Comparison of ENCODE assay signal across 1 cellular context in the genomic region with DNA sequence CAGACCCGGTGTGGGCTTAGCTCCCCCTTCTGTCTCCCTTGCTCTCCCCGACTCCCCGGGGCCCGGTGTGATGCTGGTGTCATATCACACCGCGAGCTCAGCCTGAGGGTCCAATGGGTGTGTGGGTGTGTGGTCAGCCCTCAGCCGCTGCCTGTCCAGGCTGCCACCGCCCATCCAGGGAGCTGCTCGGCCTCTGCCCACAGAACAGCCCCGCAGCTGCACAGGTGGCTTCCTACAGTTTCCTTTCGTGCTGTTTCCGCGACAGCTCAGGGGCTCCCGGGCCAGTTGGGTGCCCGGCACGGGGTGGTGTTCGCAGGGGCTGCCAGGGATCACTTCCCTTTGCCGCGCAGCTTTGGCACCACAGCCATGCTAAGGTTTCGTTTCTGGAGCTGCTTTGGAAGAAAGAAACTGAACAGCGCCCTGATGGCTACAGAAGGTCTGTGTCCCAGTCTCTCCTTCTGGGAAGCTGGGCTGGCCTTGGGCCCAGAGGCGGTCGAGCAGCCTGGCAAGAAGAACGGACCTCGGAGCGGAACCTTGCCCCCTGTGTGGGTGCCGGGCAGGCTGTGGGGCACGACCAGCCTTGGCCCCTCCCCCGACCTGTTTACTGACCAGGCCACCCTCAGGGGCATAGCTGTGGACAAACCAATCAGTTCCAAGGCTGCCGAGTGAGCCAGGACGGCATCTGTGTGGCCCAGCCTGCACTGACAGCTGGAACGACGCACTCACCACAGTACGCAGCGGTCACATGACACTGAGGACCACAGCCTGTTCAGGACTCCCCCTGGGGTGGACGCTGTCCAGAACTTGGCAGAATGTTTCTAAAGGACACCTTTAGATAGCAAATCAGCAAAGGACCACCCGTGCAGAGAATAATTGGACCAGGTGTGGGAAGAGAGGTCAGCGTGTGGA.
TF ChIP-seq lines count a peak whose summit lies in the region.

No MANE protein-coding gene starts in this region.

TF ChIP-seq in HepG2, 621 proteins besides CTCF, POLR2A, EP300 and RAD21 (continues in another document):
- TF ChIP-seq, protein P1, sequence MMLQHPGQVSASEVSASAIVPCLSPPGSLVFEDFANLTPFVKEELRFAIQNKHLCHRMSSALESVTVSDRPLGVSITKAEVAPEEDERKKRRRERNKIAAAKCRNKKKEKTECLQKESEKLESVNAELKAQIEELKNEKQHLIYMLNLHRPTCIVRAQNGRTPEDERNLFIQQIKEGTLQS (CRISPR knock-in tag; IDR thresholded peaks at IDR 0.05) = no peak
- TF ChIP-seq FOXP4 (CRISPR knock-in tag; IDR thresholded peaks at IDR 0.05) (peak; percentile 54), STAG1 (CRISPR knock-in tag; IDR thresholded peaks at IDR 0.05) (peak; percentile 34; the same call in 1 of the 2 replicates), ZNF749 (CRISPR knock-in tag; IDR thresholded peaks at IDR 0.05; ENCODE audit: borderline replicate concordance) (no peak), TARDBP (CRISPR knock-in tag; IDR thresholded peaks at IDR 0.05) (no peak), IRF2 (CRISPR knock-in tag; IDR thresholded peaks at IDR 0.05) (peak; percentile 49), KAT2B (IDR thresholded peaks at IDR 0.05; ENCODE audit: borderline replicate concordance, low read depth, low read length) (no peak), ZXDC (CRISPR knock-in tag; IDR thresholded peaks at IDR 0.05) (no peak), CCDC6 (CRISPR knock-in tag; IDR thresholded peaks at IDR 0.05) (no peak), SOX13 (IDR thresholded peaks at IDR 0.05) (no peak), SOX13 (CRISPR knock-in tag; conservative IDR thresholded peaks at IDR 0.05 in 1 of 2, IDR thresholded peaks at IDR 0.05 in 1 of 2) (0 out of 4 replicates have a peak, but pooled peaks of 1 of the 2 experiments have one; percentile 7), ZKSCAN1 (IDR thresholded peaks at IDR 0.05; ENCODE audit: low read length) (no peak), FOXP1 (IDR thresholded peaks at IDR 0.05) (no peak), FOXP1 (CRISPR knock-in tag; IDR thresholded peaks at IDR 0.05) (peak; percentile 57; the same call in 1 of the 2 replicates), ZSCAN25 (CRISPR knock-in tag; IDR thresholded peaks at IDR 0.05) (peak; percentile 50; the same call in 1 of the 2 replicates), ATF4 (CRISPR knock-in tag; IDR thresholded peaks at IDR 0.05) (no peak), TRIM24 (CRISPR knock-in tag; IDR thresholded peaks at IDR 0.05) (no peak), ZFP90 (CRISPR knock-in tag; IDR thresholded peaks at IDR 0.05; ENCODE audit: borderline replicate concordance) (peak; percentile 85; the same call in 1 of the 2 replicates), ZNF276 (CRISPR knock-in tag; IDR thresholded peaks at IDR 0.05; ENCODE audit: low read depth) (no peak), RFX5 (IDR thresholded peaks at IDR 0.05; ENCODE audit: low read depth, low read length) (0 out of 2 replicates have a peak, but pooled peaks have one; percentile 25), NR2F6 (IDR thresholded peaks at IDR 0.05) (no peak), NR2F6 (CRISPR knock-in tag; IDR thresholded peaks at IDR 0.05) (peak; percentile 54; the same call in 1 of the 2 replicates), ZNF556 (CRISPR knock-in tag; IDR thresholded peaks at IDR 0.05; ENCODE audit: borderline replicate concordance) (no peak; the same call in 1 of the 2 replicates), HNRNPL (IDR thresholded peaks at IDR 0.05; ENCODE audit: low read depth, low read length) (peak; percentile 97), ZNF136 (CRISPR knock-in tag; IDR thresholded peaks at IDR 0.05; ENCODE audit: low read depth) (peak; percentile 33; the same call in 1 of the 2 replicates), ZNF713 (CRISPR knock-in tag; IDR thresholded peaks at IDR 0.05) (no peak), BCLAF1 (IDR thresholded peaks at IDR 0.05) (no peak), ZNF281 (CRISPR knock-in tag; IDR thresholded peaks at IDR 0.05; ENCODE audit: borderline replicate concordance) (peak; percentile 65), SOX5 (CRISPR knock-in tag; IDR thresholded peaks at IDR 0.05; ENCODE audit: borderline replicate concordance) (peak; percentile 6; the same call in 1 of the 2 replicates), USF2 (IDR thresholded peaks at IDR 0.05; ENCODE audit: low read depth, low read length) (peak; percentile 74), USF2 (CRISPR knock-in tag; IDR thresholded peaks at IDR 0.05; ENCODE audit: borderline replicate concordance) (peak; percentile 77; the same call in 1 of the 2 replicates), ZNF17 (CRISPR knock-in tag; IDR thresholded peaks at IDR 0.05) (no peak), ZNF160 (CRISPR knock-in tag; IDR thresholded peaks at IDR 0.05) (no peak), BRD4 (CRISPR knock-in tag; IDR thresholded peaks at IDR 0.05) (peak; percentile 31; the same call in 1 of the 2 replicates)
- TF ChIP-seq, protein P2, sequence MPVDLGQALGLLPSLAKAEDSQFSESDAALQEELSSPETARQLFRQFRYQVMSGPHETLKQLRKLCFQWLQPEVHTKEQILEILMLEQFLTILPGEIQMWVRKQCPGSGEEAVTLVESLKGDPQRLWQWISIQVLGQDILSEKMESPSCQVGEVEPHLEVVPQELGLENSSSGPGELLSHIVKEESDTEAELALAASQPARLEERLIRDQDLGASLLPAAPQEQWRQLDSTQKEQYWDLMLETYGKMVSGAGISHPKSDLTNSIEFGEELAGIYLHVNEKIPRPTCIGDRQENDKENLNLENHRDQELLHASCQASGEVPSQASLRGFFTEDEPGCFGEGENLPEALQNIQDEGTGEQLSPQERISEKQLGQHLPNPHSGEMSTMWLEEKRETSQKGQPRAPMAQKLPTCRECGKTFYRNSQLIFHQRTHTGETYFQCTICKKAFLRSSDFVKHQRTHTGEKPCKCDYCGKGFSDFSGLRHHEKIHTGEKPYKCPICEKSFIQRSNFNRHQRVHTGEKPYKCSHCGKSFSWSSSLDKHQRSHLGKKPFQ (CRISPR knock-in tag; IDR thresholded peaks at IDR 0.05; ENCODE audit: insufficient replicate concordance) = peak; percentile 86
- TF ChIP-seq, protein P3, sequence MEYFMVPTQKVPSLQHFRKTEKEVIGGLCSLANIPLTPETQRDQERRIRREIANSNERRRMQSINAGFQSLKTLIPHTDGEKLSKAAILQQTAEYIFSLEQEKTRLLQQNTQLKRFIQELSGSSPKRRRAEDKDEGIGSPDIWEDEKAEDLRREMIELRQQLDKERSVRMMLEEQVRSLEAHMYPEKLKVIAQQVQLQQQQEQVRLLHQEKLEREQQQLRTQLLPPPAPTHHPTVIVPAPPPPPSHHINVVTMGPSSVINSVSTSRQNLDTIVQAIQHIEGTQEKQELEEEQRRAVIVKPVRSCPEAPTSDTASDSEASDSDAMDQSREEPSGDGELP (IDR thresholded peaks at IDR 0.05; ENCODE audit: borderline replicate concordance, low read depth) = peak; percentile 91; the same call in 1 of the 2 replicates
